26 cellular contexts compared by ENCODE assay signal in the genomic region with DNA sequence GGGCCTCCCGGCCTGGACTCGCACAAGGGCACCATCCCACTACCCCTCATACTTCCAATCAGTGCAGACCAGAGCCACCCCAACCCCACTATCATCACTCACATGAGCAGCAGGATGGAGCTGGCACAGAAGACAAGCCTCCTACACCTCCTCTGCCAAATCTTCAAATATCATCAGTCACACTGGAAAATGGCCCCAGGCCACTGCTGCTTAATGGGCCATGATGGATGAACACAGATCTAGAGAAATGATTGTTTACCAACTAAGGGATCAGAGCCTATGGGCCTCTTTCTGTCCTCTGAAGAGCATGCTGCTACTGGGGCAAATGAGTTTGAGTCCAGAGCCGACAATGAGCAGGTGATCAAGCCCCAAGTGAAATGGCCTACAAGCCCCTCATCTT.
"Had no signal": no experiment of that assay in that cellular context is flagged by ENCODE, and none has a peak within 500 bp of the region (broad histone marks: within the 10 kb centered on the region; RNA-seq: fewer than 3 reads in every experiment).

No MANE protein-coding gene starts in this region.

- H3K27me3 ChIP-seq: pancreas, tibial nerve, upper lobe of left lung, vagina had no signal

- H3K27ac Mint-ChIP-seq: immature natural killer cell; naive thymus-derived CD4-positive, alpha-beta T cell; natural killer cell treated with Interleukin-12 subunit alpha and Interleukin-12 subunit beta and Interleukin-15 and Interleukin-18, amount 100 ng/mL, for 72 hours; stimulated activated effector memory CD8-positive, alpha-beta T cell treated with anti-CD3 and anti-CD28 coated beads, Interleukin-12 subunit alpha, Interleukin-12 subunit beta, amount 100 ng/mL, for 72 hours; stimulated activated naive CD8-positive, alpha-beta T cell treated with anti-CD3 and anti-CD28 coated beads, Interleukin-15, Interleukin-2, amounts not matched to agents 100 ng/mL and 50 ng/mL, for 24 hours had no signal

- DNase-seq: hypothalamus; immature natural killer cell; kidney; left ventricle myocardium inferior; midbrain; mucosa of descending colon; naive thymus-derived CD4-positive, alpha-beta T cell; nucleus accumbens; pancreas; posterior cingulate gyrus; retina; right cardiac atrium; spleen; stimulated activated CD4-positive, alpha-beta T cell treated with anti-CD3 and anti-CD28 coated beads, Interleukin-4, amount 100 ng/mL, for 24 hours; stimulated activated naive CD4-positive, alpha-beta T cell; upper lobe of left lung had no signal

- H3K4me1 Mint-ChIP-seq: immature natural killer cell; naive thymus-derived CD4-positive, alpha-beta T cell; neural crest cell; stimulated activated effector memory CD8-positive, alpha-beta T cell treated with anti-CD3 and anti-CD28 coated beads, Interleukin-12 subunit alpha, Interleukin-12 subunit beta, amount 100 ng/mL, for 72 hours had no signal

- H3K4me3 Mint-ChIP-seq: immature natural killer cell; naive thymus-derived CD4-positive, alpha-beta T cell; natural killer cell treated with Interleukin-12 subunit alpha and Interleukin-12 subunit beta and Interleukin-15 and Interleukin-18, amount 100 ng/mL, for 72 hours; neural crest cell; stimulated activated effector memory CD8-positive, alpha-beta T cell treated with anti-CD3 and anti-CD28 coated beads, Interleukin-12 subunit alpha, Interleukin-12 subunit beta, amount 100 ng/mL, for 72 hours; stimulated activated naive CD8-positive, alpha-beta T cell treated with anti-CD3 and anti-CD28 coated beads, Interleukin-15, Interleukin-2, amounts not matched to agents 100 ng/mL and 50 ng/mL, for 24 hours had no signal

- H3K4me3 ChIP-seq: left ventricle myocardium inferior, lung, mucosa of descending colon, pancreas, prostate gland, skin epidermis, spleen, tibial nerve, upper lobe of left lung, vagina had no signal

- H3K36me3 ChIP-seq: left ventricle myocardium inferior, pancreas, prostate gland, spleen, tibial nerve, upper lobe of left lung, vagina had no signal

- H3K9me3 Mint-ChIP-seq: neural crest cell; stimulated activated effector memory CD8-positive, alpha-beta T cell treated with anti-CD3 and anti-CD28 coated beads, Interleukin-12 subunit alpha, Interleukin-12 subunit beta, amount 100 ng/mL, for 72 hours; stimulated activated naive CD8-positive, alpha-beta T cell treated with anti-CD3 and anti-CD28 coated beads, Interleukin-15, Interleukin-2, amounts not matched to agents 100 ng/mL and 50 ng/mL, for 24 hours had no signal

- H3K27ac ChIP-seq: left ventricle myocardium inferior, pancreas, prostate gland, skin epidermis, spleen, tibial nerve, upper lobe of left lung, vagina had no signal

- H3K4me1 ChIP-seq: left ventricle myocardium inferior, pancreas, prostate gland, spleen, tibial nerve, upper lobe of left lung, vagina had no signal

- ATAC-seq: mucosa of descending colon; naive thymus-derived CD4-positive, alpha-beta T cell; pancreas; right cardiac atrium; sciatic nerve; stimulated activated effector memory CD8-positive, alpha-beta T cell treated with anti-CD3 and anti-CD28 coated beads, Interleukin-12 subunit alpha, Interleukin-12 subunit beta, amount 100 ng/mL, for 72 hours had no signal

- H3K9me3 ChIP-seq: left ventricle myocardium inferior, mucosa of descending colon, pancreas, prostate gland, spleen, tibial nerve, upper lobe of left lung, vagina had no signal

- H3K36me3 Mint-ChIP-seq: immature natural killer cell; naive thymus-derived CD4-positive, alpha-beta T cell; natural killer cell treated with Interleukin-12 subunit alpha and Interleukin-12 subunit beta and Interleukin-15 and Interleukin-18, amount 100 ng/mL, for 72 hours; stimulated activated effector memory CD8-positive, alpha-beta T cell treated with anti-CD3 and anti-CD28 coated beads, Interleukin-12 subunit alpha, Interleukin-12 subunit beta, amount 100 ng/mL, for 72 hours had no signal
